16 cellular contexts compared by ENCODE assay signal in genomic region chrX:98407526-98408049, GRCh38.
DNase-seq lines count a peak whose midpoint lies in the region; ATAC-seq and TF ChIP-seq lines count a peak whose summit lies in the region.
"Had no signal": no experiment of that assay in that cellular context is flagged by ENCODE, and none has a peak within 500 bp of the region (broad histone marks: within the 10 kb centered on the region; RNA-seq: fewer than 3 reads in every experiment).

No MANE protein-coding gene starts in this region.

- H3K36me3 ChIP-seq in GM23338 (ENCODE audit: insufficient read depth), result no peaks in the 10 kb centered on the region

- no peak overlapping the region for H3K4me3 Mint-ChIP-seq in GM23338
- H3K4me3 Mint-ChIP-seq: CD4-positive, alpha-beta memory T cell; H9; HFFc6 had no signal

- H3K79me2 ChIP-seq in GM23338 (replicated peaks; ENCODE audit: insufficient read depth), result no peaks in the 10 kb centered on the region

- H3K27ac Mint-ChIP-seq in GM23338, result no peak overlapping the region
- H3K27ac Mint-ChIP-seq: CD4-positive, alpha-beta memory T cell; HFFc6 had no signal

- no peak overlapping the region for H3K4me3 ChIP-seq in GM23338
- H3K4me3 ChIP-seq: GM23248 had no signal

- no peak for ATAC-seq in GM23338
- ATAC-seq: HCT116 had no signal

- no peaks in the 10 kb centered on the region for H3K36me3 Mint-ChIP-seq in GM23338 (ENCODE audit: low read depth)
- H3K36me3 Mint-ChIP-seq: CD4-positive, alpha-beta memory T cell had no signal

- DNase-seq in COLO829 (ENCODE audit: low spot score) (peak; percentile 0), GM23338 (ENCODE audit: low spot score) (peak; percentile 4), SK-MEL-5 (ENCODE audit: low read depth, low spot score) (peak; percentile 68), islet precursor cell (peak; percentile 67), hepatic stellate cell (ENCODE audit: low spot score) (no peak), NCI-H1436 (lab: John Stamatoyannopoulos, UW) (no peak), NCI-H2029 (lab: John Stamatoyannopoulos, UW) (no peak)
- DNase-seq: C1 segment of cervical spinal cord; Caco-2; CD4-positive, alpha-beta memory T cell; DMS153; DND-41; GM23248; H9; HFFc6 had no signal

- H3F3A ChIP-seq in GM23338 (replicated peaks; ENCODE audit: low read depth), result no peaks in the 10 kb centered on the region

- in situ Hi-C loops in SK-MEL-5 (cut with HindIII; ENCODE audit: low pct_unique_long_range_greater_than_20kb, low sequenced_read_pairs), result no loop called here

- H3K27ac ChIP-seq in GM23338 (ENCODE audit: low read depth), result no peak overlapping the region
- H3K27ac ChIP-seq: GM23248 had no signal

- H3K4me2 ChIP-seq in GM23338, result no peak overlapping the region

- no peaks in the 10 kb centered on the region for H3K4me1 ChIP-seq in GM23338 (ENCODE audit: insufficient read depth)
- H3K4me1 ChIP-seq: Caco-2 had no signal

- H3K9me3 Mint-ChIP-seq in GM23338, result no peaks in the 10 kb centered on the region; the same call in 2 of the 3 replicates
- H3K9me3 Mint-ChIP-seq: CD4-positive, alpha-beta memory T cell; HFFc6 had no signal

- no peaks in the 10 kb centered on the region for H3K9me2 ChIP-seq in GM23338 (ENCODE audit: insufficient read depth)

- peaks cover 2% of the 10 kb centered on the region for H3K27me3 Mint-ChIP-seq in GM23338 (ENCODE audit: insufficient read depth, low read depth, poor library complexity)
- H3K27me3 Mint-ChIP-seq: CD4-positive, alpha-beta memory T cell had no signal

- H3K27me3 ChIP-seq in GM23338 (ENCODE audit: insufficient read depth), result no peaks in the 10 kb centered on the region

- H3K4me1 Mint-ChIP-seq in GM23338, result no peaks in the 10 kb centered on the region
- H3K4me1 Mint-ChIP-seq: CD4-positive, alpha-beta memory T cell had no signal

- no peak overlapping the region for H2AFZ ChIP-seq in GM23338
- H2AFZ ChIP-seq: GM23248 had no signal

- peak; percentile 11 to 25; a peak in 2 of 4 replicates for TF ChIP-seq CTCF in GM23338 (conservative IDR thresholded peaks at IDR 0.05; ENCODE audit: low read depth in 2 of 2)

- no peaks in the 10 kb centered on the region for H4K20me1 ChIP-seq in GM23338 (replicated peaks; ENCODE audit: insufficient read depth)

TF ChIP-seq in GM23338, 12 proteins besides CTCF, POLR2A, EP300 and RAD21:
- TF ChIP-seq REST (IDR thresholded peaks at IDR 0.05; ENCODE audit: unreplicated experiment) (no peak), CREB1 (CRISPR knock-in tag; IDR thresholded peaks at IDR 0.05; ENCODE audit: low read depth) (no peak), ETS1 (IDR thresholded peaks at IDR 0.05) (no peak), NANOG (IDR thresholded peaks at IDR 0.05; ENCODE audit: borderline replicate concordance) (no peak), ZNF114 (CRISPR knock-in tag; IDR thresholded peaks at IDR 0.05) (no peak), EZH2phosphoT487 (IDR thresholded peaks at IDR 0.05; ENCODE audit: unreplicated experiment) (no peak), ZNF331 (CRISPR knock-in tag; IDR thresholded peaks at IDR 0.05; ENCODE audit: low read depth) (no peak), ZNF462 (CRISPR knock-in tag; IDR thresholded peaks at IDR 0.05) (no peak)

Comparison
In these comparisons a context has a peak if more than half of its experiments do, and no peak if none do; other contexts are left out.
1. DNase-seq: peak in COLO829 (single experiment), GM23338 (single experiment), SK-MEL-5 (single experiment) and islet precursor cell (single experiment); none in hepatic stellate cell (single experiment), NCI-H1436 (single experiment) and NCI-H2029 (single experiment).